In the genomic region with DNA sequence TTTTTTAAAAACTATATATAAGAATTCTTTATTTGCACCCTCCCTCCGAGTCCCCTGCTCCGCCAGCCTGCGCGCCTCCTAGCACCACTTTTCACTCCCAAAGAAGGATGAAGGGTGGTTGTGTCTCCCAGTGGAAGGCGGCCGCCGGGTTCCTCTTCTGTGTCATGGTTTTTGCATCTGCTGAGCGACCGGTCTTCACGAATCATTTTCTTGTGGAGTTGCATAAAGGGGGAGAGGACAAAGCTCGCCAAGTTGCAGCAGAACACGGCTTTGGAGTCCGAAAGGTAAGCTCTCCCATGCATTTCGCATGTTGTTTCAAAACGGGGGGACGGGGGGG, we compare ENCODE assay signal across 14 cellular contexts. TPM values are rescaled to one million over a fixed set of nuclear protein-coding genes. Genes with fewer than 3 reads are reported as not detected.
DNase-seq lines count a peak whose midpoint lies in the region; ATAC-seq and TF ChIP-seq lines count a peak whose summit lies in the region.
"Had no signal": no experiment of that assay in that cellular context is flagged by ENCODE, and none has a peak within 500 bp of the region (broad histone marks: within the 10 kb centered on the region; RNA-seq: fewer than 3 reads in every experiment).

No MANE protein-coding gene starts in this region.

- H3K4me3 ChIP-seq in foreskin fibroblast (ENCODE audit: low read depth in 1 of 2, low read length in 2 of 2) = peak overlapping the region; percentile 17 to 24
- peak overlapping the region; percentile 5 to 16 for H3K4me3 ChIP-seq in prostate gland

- peak overlapping the region; percentile 4; the same call in 1 of the 2 replicates for H3K9ac ChIP-seq in ES-I3 (ENCODE audit: low read depth, low read length)

- TF ChIP-seq CTCF in foreskin fibroblast (IDR thresholded peaks at IDR 0.05; ENCODE audit: low read depth, low read length) (no peak), prostate gland (IDR thresholded peaks at IDR 0.05) (no peak)

- no peak overlapping the region for H3K27ac ChIP-seq in prostate gland
- H3K27ac ChIP-seq: HL-60 had no signal

- intact Hi-C loops in prostate gland (cut with DNase I) = no loop called here

- H3K4me1 ChIP-seq in ES-I3 (ENCODE audit: insufficient read depth, low read length) (no peaks in the 10 kb centered on the region), prostate gland (replicated peaks) (peaks cover 3% of the 10 kb centered on the region)

- no peak for TF ChIP-seq POLR2A in prostate gland (IDR thresholded peaks at IDR 0.05)

- 1% methylated on average over 16 of the region's 16 CpGs for WGBS in prostate gland

- DNase-seq in NCI-H446 (lab: John Stamatoyannopoulos, UW) (peak; percentile 50 to 60), foreskin fibroblast (peak in 1 of 2 donors; percentile 3), prostate gland (ENCODE audit: low spot score) (no peak), NCI-H2171 (lab: John Stamatoyannopoulos, UW) (no peak), superior temporal gyrus (ENCODE audit: extremely low spot score) (no peak), NCI-H2107 (lab: John Stamatoyannopoulos, UW) (no peak)
- DNase-seq: activated gamma-delta T cell treated with Interleukin-2 at 50 U/mL for 16 hours; CD4-positive, alpha-beta T cell; naive B cell; stimulated activated CD4-positive, alpha-beta T cell treated with anti-CD3 and anti-CD28 coated beads, Interleukin-2, amount 100 ng/mL, for 24 hours had no signal

- H3K36me3 ChIP-seq in ES-I3 (ENCODE audit: insufficient read depth, low read length) = no peaks in the 10 kb centered on the region
- H3K36me3 ChIP-seq in prostate gland = no peaks in the 10 kb centered on the region

- H3K27me3 ChIP-seq in prostate gland (replicated peaks; ENCODE audit: insufficient read depth) = peaks cover 9% of the 10 kb centered on the region

- H3K9me3 ChIP-seq in ES-I3 (ENCODE audit: control insufficient read depth, insufficient read depth, low read length) = no peaks in the 10 kb centered on the region
- no peaks in the 10 kb centered on the region for H3K9me3 ChIP-seq in prostate gland

- no peak for ATAC-seq in HG03442 (IDR thresholded peaks at IDR 0.05; ENCODE audit: unreplicated experiment)
- ATAC-seq: activated CD4-positive, alpha-beta T cell treated with anti-CD3 and anti-CD28 coated beads for 36 hours had no signal

RNA-seq across cellular contexts. Expression of gene PCSK2, which starts 0.3 kb away (rescaled TPM):
- 1 to 10 TPM in 1 of 2 donors, under 1 TPM in 1; 0.18 to 2.7 TPM for total RNA-seq in prostate gland
- total RNA-seq: activated CD4-positive, alpha-beta T cell treated with anti-CD3 and anti-CD28 coated beads for 36 hours; CD4-positive, alpha-beta T cell had no signal

Comparison
In these comparisons a context has a peak if more than half of its experiments do, and no peak if none do; other contexts are left out.
1. DNase-seq: peak in NCI-H446 (2 of 2); none in prostate gland (single experiment), NCI-H2171 (single experiment), superior temporal gyrus (single experiment) and NCI-H2107 (single experiment).